In the genomic region with DNA sequence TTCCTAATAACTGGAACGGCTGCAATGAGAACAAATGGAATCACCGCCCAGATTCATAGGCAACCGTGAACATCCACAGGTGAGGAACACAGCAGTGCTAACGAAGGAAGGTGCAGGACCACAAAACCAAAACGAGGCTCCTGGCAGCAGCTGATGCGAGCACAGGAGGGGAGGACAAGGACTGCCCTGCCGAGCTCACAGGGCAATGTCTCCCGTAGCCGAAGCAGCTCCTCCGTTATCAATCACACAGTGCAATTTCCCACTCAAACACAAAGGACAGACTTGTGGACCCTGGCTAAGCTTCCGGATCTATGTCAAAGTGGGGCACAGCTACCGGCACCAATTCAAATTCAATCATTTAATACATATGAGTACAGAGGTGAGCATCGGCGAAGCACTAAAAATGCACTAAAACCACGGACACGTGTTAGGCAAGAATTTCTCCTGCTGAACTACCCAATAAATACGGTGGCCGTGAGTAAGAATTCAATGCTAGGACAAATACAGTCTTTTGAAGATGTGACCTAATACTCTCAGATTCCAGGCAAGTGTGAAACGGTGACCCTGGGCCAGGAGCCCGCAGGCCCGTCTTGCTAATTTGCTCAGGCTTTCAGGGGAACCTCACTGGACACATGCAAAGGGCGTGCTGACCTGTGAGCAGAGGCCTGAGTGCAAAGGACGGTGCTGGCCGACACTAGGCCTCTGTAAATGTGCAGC, we compare ENCODE assay signal across 11 cellular contexts.
DNase-seq lines count a peak whose midpoint lies in the region; ATAC-seq and TF ChIP-seq lines count a peak whose summit lies in the region.
"Had no signal": no experiment of that assay in that cellular context is flagged by ENCODE, and none has a peak within 500 bp of the region (broad histone marks: within the 10 kb centered on the region; RNA-seq: fewer than 3 reads in every experiment).

No MANE protein-coding gene starts in this region.

- H3K4me2 ChIP-seq in GM23338: no peak overlapping the region

- H3K27me3 Mint-ChIP-seq in GM23338 (ENCODE audit: insufficient read depth, low read depth, poor library complexity): no peaks in the 10 kb centered on the region
- no peaks in the 10 kb centered on the region for H3K27me3 Mint-ChIP-seq in activated T-helper 17 cell treated with anti-CD3 and anti-CD28 coated beads, Interleukin-2, amount 50 U/mL, for 72 hours
- H3K27me3 Mint-ChIP-seq: stimulated activated naive CD8-positive, alpha-beta T cell treated with anti-CD3 and anti-CD28 coated beads, Interleukin-15, Interleukin-2, amounts not matched to agents 100 ng/mL and 50 ng/mL, for 24 hours had no signal

- DNase-seq in GM23338 (ENCODE audit: low spot score) (no peak), kidney tubule cell (ENCODE audit: low spot score) (peak; percentile 53), retina (peak; percentile 33), T1000 (lab: John Stamatoyannopoulos, UW) (no peak), posterior cingulate gyrus (no peak), NCI-H146 treated with DMSO at 0.1 percent for 48 hours (lab: John Stamatoyannopoulos, UW; ENCODE audit: unreplicated experiment) (no peak)
- DNase-seq: T-helper 1 cell had no signal

- H3K9me2 ChIP-seq in GM23338 (ENCODE audit: insufficient read depth): no peaks in the 10 kb centered on the region

- H3K9me3 Mint-ChIP-seq in GM23338: no peaks in the 10 kb centered on the region
- H3K9me3 Mint-ChIP-seq in activated T-helper 17 cell treated with anti-CD3 and anti-CD28 coated beads, Interleukin-2, amount 50 U/mL, for 72 hours: no peaks in the 10 kb centered on the region
- H3K9me3 Mint-ChIP-seq: mesothelial cell of epicardium; stimulated activated naive CD8-positive, alpha-beta T cell treated with anti-CD3 and anti-CD28 coated beads, Interleukin-15, Interleukin-2, amounts not matched to agents 100 ng/mL and 50 ng/mL, for 24 hours had no signal

- H3K79me2 ChIP-seq in GM23338 (replicated peaks; ENCODE audit: insufficient read depth): peaks cover 100% of the 10 kb centered on the region

- H3K36me3 ChIP-seq in GM23338 (ENCODE audit: insufficient read depth): no peaks in the 10 kb centered on the region; the same call in 1 of the 2 replicates

- peak overlapping the region; percentile 92; the same call in 1 of the 2 replicates for H3K27ac ChIP-seq in GM23338 (ENCODE audit: low read depth)

- peaks cover 46% of the 10 kb centered on the region for H3K4me1 ChIP-seq in GM23338 (ENCODE audit: insufficient read depth)

- no peak overlapping the region for H3K4me3 ChIP-seq in GM23338

- no peak overlapping the region for H3K4me3 Mint-ChIP-seq in GM23338
- H3K4me3 Mint-ChIP-seq in activated T-helper 17 cell treated with anti-CD3 and anti-CD28 coated beads, Interleukin-2, amount 50 U/mL, for 72 hours: peak overlapping the region; percentile 40
- H3K4me3 Mint-ChIP-seq: mesothelial cell of epicardium; stimulated activated naive CD8-positive, alpha-beta T cell treated with anti-CD3 and anti-CD28 coated beads, Interleukin-15, Interleukin-2, amounts not matched to agents 100 ng/mL and 50 ng/mL, for 24 hours had no signal

- H4K20me1 ChIP-seq in GM23338 (replicated peaks; ENCODE audit: insufficient read depth): peaks cover 57% of the 10 kb centered on the region

- no peaks in the 10 kb centered on the region for H3F3A ChIP-seq in GM23338 (replicated peaks; ENCODE audit: low read depth)

- intact Hi-C loops in posterior cingulate gyrus (cut with DNase I): no loop called here

- no peak for TF ChIP-seq CTCF in GM23338 (conservative IDR thresholded peaks at IDR 0.05; ENCODE audit: low read depth in 2 of 2)

- peaks cover 10% of the 10 kb centered on the region for H3K36me3 Mint-ChIP-seq in GM23338 (ENCODE audit: low read depth)
- peaks cover 99% of the 10 kb centered on the region for H3K36me3 Mint-ChIP-seq in activated T-helper 17 cell treated with anti-CD3 and anti-CD28 coated beads, Interleukin-2, amount 50 U/mL, for 72 hours (ENCODE audit: low read depth)

- peaks cover 72% of the 10 kb centered on the region for H3K4me1 Mint-ChIP-seq in GM23338
- peaks cover 77% of the 10 kb centered on the region for H3K4me1 Mint-ChIP-seq in activated T-helper 17 cell treated with anti-CD3 and anti-CD28 coated beads, Interleukin-2, amount 50 U/mL, for 72 hours

- peak overlapping the region; percentile 80 for H3K27ac Mint-ChIP-seq in GM23338
- peak overlapping the region; percentile 98 for H3K27ac Mint-ChIP-seq in activated T-helper 17 cell treated with anti-CD3 and anti-CD28 coated beads, Interleukin-2, amount 50 U/mL, for 72 hours

- no peaks in the 10 kb centered on the region for H3K27me3 ChIP-seq in GM23338 (ENCODE audit: insufficient read depth)

- peak; percentile 31 for ATAC-seq in GM23338
- ATAC-seq in activated T-helper 17 cell treated with anti-CD3 and anti-CD28 coated beads, Interleukin-2, amount 50 U/mL, for 72 hours (replicated peaks): no peak
- no peak for ATAC-seq in HG03095 (IDR thresholded peaks at IDR 0.05; ENCODE audit: unreplicated experiment)

- no peak overlapping the region for H2AFZ ChIP-seq in GM23338

TF ChIP-seq in GM23338, 12 proteins besides CTCF, POLR2A, EP300 and RAD21 (continues in another document):
- TF ChIP-seq, protein P1, sequence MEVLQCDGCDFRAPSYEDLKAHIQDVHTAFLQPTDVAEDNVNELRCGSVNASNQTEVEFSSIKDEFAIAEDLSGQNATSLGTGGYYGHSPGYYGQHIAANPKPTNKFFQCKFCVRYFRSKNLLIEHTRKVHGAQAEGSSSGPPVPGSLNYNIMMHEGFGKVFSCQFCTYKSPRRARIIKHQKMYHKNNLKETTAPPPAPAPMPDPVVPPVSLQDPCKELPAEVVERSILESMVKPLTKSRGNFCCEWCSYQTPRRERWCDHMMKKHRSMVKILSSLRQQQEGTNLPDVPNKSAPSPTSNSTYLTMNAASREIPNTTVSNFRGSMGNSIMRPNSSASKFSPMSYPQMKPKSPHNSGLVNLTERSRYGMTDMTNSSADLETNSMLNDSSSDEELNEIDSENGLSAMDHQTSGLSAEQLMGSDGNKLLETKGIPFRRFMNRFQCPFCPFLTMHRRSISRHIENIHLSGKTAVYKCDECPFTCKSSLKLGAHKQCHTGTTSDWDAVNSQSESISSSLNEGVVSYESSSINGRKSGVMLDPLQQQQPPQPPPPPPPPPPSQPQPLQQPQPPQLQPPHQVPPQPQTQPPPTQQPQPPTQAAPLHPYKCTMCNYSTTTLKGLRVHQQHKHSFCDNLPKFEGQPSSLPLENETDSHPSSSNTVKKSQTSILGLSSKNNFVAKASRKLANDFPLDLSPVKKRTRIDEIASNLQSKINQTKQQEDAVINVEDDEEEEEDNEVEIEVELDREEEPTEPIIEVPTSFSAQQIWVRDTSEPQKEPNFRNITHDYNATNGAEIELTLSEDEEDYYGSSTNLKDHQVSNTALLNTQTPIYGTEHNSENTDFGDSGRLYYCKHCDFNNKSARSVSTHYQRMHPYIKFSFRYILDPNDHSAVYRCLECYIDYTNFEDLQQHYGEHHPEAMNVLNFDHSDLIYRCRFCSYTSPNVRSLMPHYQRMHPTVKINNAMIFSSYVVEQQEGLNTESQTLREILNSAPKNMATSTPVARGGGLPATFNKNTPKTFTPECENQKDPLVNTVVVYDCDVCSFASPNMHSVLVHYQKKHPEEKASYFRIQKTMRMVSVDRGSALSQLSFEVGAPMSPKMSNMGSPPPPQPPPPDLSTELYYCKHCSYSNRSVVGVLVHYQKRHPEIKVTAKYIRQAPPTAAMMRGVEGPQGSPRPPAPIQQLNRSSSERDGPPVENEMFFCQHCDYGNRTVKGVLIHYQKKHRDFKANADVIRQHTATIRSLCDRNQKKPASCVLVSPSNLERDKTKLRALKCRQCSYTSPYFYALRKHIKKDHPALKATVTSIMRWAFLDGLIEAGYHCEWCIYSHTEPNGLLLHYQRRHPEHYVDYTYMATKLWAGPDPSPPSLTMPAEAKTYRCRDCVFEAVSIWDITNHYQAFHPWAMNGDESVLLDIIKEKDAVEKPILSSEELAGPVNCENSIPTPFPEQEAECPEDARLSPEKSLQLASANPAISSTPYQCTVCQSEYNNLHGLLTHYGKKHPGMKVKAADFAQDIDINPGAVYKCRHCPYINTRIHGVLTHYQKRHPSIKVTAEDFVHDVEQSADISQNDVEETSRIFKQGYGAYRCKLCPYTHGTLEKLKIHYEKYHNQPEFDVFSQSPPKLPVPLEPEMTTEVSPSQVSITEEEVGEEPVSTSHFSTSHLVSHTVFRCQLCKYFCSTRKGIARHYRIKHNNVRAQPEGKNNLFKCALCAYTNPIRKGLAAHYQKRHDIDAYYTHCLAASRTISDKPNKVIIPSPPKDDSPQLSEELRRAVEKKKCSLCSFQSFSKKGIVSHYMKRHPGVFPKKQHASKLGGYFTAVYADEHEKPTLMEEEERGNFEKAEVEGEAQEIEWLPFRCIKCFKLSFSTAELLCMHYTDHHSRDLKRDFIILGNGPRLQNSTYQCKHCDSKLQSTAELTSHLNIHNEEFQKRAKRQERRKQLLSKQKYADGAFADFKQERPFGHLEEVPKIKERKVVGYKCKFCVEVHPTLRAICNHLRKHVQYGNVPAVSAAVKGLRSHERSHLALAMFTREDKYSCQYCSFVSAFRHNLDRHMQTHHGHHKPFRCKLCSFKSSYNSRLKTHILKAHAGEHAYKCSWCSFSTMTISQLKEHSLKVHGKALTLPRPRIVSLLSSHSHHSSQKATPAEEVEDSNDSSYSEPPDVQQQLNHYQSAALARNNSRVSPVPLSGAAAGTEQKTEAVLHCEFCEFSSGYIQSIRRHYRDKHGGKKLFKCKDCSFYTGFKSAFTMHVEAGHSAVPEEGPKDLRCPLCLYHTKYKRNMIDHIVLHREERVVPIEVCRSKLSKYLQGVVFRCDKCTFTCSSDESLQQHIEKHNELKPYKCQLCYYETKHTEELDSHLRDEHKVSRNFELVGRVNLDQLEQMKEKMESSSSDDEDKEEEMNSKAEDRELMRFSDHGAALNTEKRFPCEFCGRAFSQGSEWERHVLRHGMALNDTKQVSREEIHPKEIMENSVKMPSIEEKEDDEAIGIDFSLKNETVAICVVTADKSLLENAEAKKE (CRISPR knock-in tag; IDR thresholded peaks at IDR 0.05): no peak

Comparison
In these comparisons a context has a peak if more than half of its experiments do, and no peak if none do; other contexts are left out.
1. DNase-seq: peak in kidney tubule cell (single experiment) and retina (single experiment); none in GM23338 (single experiment), T1000 (single experiment), posterior cingulate gyrus (0 of 10) and NCI-H146 treated with DMSO at 0.1 percent for 48 hours (single experiment).